Comparison of ENCODE assay signal across 13 cellular contexts in genomic region chr7:47186316-47186715, GRCh38.
DNase-seq lines count a peak whose midpoint lies in the region; ATAC-seq, FAIRE-seq and TF ChIP-seq lines count a peak whose summit lies in the region.
"Had no signal": no experiment of that assay in that cellular context is flagged by ENCODE, and none has a peak within 500 bp of the region (broad histone marks: within the 10 kb centered on the region; RNA-seq: fewer than 3 reads in every experiment).

No MANE protein-coding gene starts in this region.

- no peaks in the 10 kb centered on the region for H3K9me3 ChIP-seq in endodermal cell (ENCODE audit: control insufficient read depth, low read length)
- H3K9me3 ChIP-seq: thoracic aorta had no signal

- 92 to 100% methylated on average over 2 to 5 of the region's 5 CpGs for WGBS in endodermal cell (ENCODE audit: insufficient coverage in 1 of 2, insufficient read length in 1 of 2), 2 experiments

- TF ChIP-seq CTCF in endodermal cell (conservative IDR thresholded peaks at IDR 0.05), result no peak

- peak; percentile 74 for DNase-seq in germinal center (ENCODE audit: low spot score)
- no peak for DNase-seq in endodermal cell
- no peak for DNase-seq in urothelium cell line (ENCODE audit: low spot score)
- DNase-seq in G401 (ENCODE audit: low spot score), result no peak
- DNase-seq in cardiac septum (ENCODE audit: low spot score), result no peak
- DNase-seq: NCI-H1048, SHP77 treated with DMSO at 0.1 percent for 48 hours had no signal

- H3K27me3 Mint-ChIP-seq in endodermal cell (ENCODE audit: insufficient read depth), result peaks cover 10% of the 10 kb centered on the region

- intact Hi-C loops in cardiac septum (cut with DNase I), result loop anchor here (10.0 kb wide), 1 partner anchor 822 kb away; no protein-coding TSS in a partner anchor

- no peak overlapping the region for H3K4me3 ChIP-seq in endodermal cell (ENCODE audit: low read length)
- H3K4me3 ChIP-seq: thoracic aorta had no signal

- H3K36me3 ChIP-seq in endodermal cell (ENCODE audit: control insufficient read depth, insufficient read depth, low read length), result no peaks in the 10 kb centered on the region
- H3K36me3 ChIP-seq: thoracic aorta had no signal

- peaks cover 28% of the 10 kb centered on the region for H3K4me1 Mint-ChIP-seq in endodermal cell

- H3K9ac ChIP-seq in endodermal cell (ENCODE audit: extremely low read depth, low read length, poor library complexity, severe bottlenecking), result no peak overlapping the region

- no peak overlapping the region for H3K27ac ChIP-seq in endodermal cell (ENCODE audit: low read depth, low read length)

- H3K4me3 Mint-ChIP-seq in endodermal cell, result no peak overlapping the region
- H3K4me3 Mint-ChIP-seq: brain had no signal

- in situ Hi-C loops in G401 (cut with HindIII; ENCODE audit: low sequenced_read_pairs), result no loop called here

- no peaks in the 10 kb centered on the region for H3K9me3 Mint-ChIP-seq in endodermal cell
- H3K9me3 Mint-ChIP-seq: brain had no signal

- H3K27ac Mint-ChIP-seq in endodermal cell, result no peak overlapping the region

- no peak for FAIRE-seq in urothelium cell line (lab: Jason Lieb, UNC)

- ATAC-seq in GM18519 (IDR thresholded peaks at IDR 0.05; ENCODE audit: low FRiP score, unreplicated experiment) (peak; percentile 76), GM21515 (IDR thresholded peaks at IDR 0.05; ENCODE audit: unreplicated experiment) (peak; percentile 89), HG03280 (IDR thresholded peaks at IDR 0.05; ENCODE audit: unreplicated experiment) (peak; percentile 66)
- ATAC-seq: HCT116 had no signal

- H3K4me1 ChIP-seq in endodermal cell (ENCODE audit: control insufficient read depth, insufficient read depth, low read length), result peaks cover 3% of the 10 kb centered on the region

- no peaks in the 10 kb centered on the region for H3K27me3 ChIP-seq in endodermal cell (ENCODE audit: control insufficient read depth, insufficient read depth, low read length, poor library complexity, severe bottlenecking)

- H3K36me3 Mint-ChIP-seq in endodermal cell (ENCODE audit: low read depth), result no peaks in the 10 kb centered on the region
- H3K36me3 Mint-ChIP-seq: brain had no signal
